In genomic region chr16:29636368-29636767, GRCh38 we compare ENCODE assay signal across 1 cellular context. TPM values are rescaled to one million over a fixed set of nuclear protein-coding genes. Genes with fewer than 3 reads are reported as not detected.
"Had no signal": no experiment of that assay in that cellular context is flagged by ENCODE, and none has a peak within 500 bp of the region (broad histone marks: within the 10 kb centered on the region; RNA-seq: fewer than 3 reads in every experiment).

No MANE protein-coding gene starts in this region.

RNA-seq across cellular contexts. Expression of gene SPN, which starts 26.7 kb away (rescaled TPM):
- total RNA-seq: SK-MEL-5 had no signal
